ENCODE assay signal across 27 cellular contexts in genomic region chr13:60572855-60573254, GRCh38.
A peak's percentile ranks its signal among the peaks of the same experiment; 100 is the strongest.
DNase-seq lines count a peak whose midpoint lies in the region; ATAC-seq, FAIRE-seq and TF ChIP-seq lines count a peak whose summit lies in the region.
"Had no signal": no experiment of that assay in that cellular context is flagged by ENCODE, and none has a peak within 500 bp of the region (broad histone marks: within the 10 kb centered on the region; RNA-seq: fewer than 3 reads in every experiment).

No MANE protein-coding gene starts in this region.

- CTCF ChIA-PET in A549 (lab: Yijun Ruan, JAX) (no interaction called here), WTC11 (lab: Charles Lee) (interaction anchor here (1.5 to 2.0 kb wide), 2 partner anchors 12 to 45 kb away, joined by 5 to 11 read pairs; no protein-coding TSS in a partner anchor)

- no peaks in the 10 kb centered on the region for H3K27me3 Mint-ChIP-seq in WTC11 (ENCODE audit: low read depth)
- H3K27me3 Mint-ChIP-seq: activated CD8-positive, alpha-beta memory T cell treated with anti-CD3 and anti-CD28 coated beads, Interleukin-2, amount 10 ng/mL, durations not matched to agents 7 days and 5 days; effector memory CD8-positive, alpha-beta T cell had no signal

- no peak overlapping the region for H3K4ac ChIP-seq in mesenchymal stem cell (ENCODE audit: low read depth in 1 of 2, low read length in 2 of 2)

- H3K4me3 Mint-ChIP-seq in WTC11 = no peak overlapping the region; the same call in 1 of the 2 replicates
- H3K4me3 Mint-ChIP-seq: activated CD8-positive, alpha-beta memory T cell treated with anti-CD3 and anti-CD28 coated beads, Interleukin-2, amount 10 ng/mL, durations not matched to agents 7 days and 5 days; activated T-cell treated with anti-CD3 and anti-CD28 coated beads, Interleukin-2, amount 50 U/mL, for 72 hours; effector memory CD8-positive, alpha-beta T cell had no signal

- peaks cover 19% of the 10 kb centered on the region for H3K9me3 Mint-ChIP-seq in WTC11
- H3K9me3 Mint-ChIP-seq: effector memory CD8-positive, alpha-beta T cell had no signal

- no peak overlapping the region for H3K18ac ChIP-seq in mesenchymal stem cell (ENCODE audit: low read depth in 1 of 2, low read length in 2 of 2)

- no peak for TF ChIP-seq POLR2A in A549 (IDR thresholded peaks at IDR 0.05; ENCODE audit: low read length)

- no peak overlapping the region for H3K4me3 ChIP-seq in A549
- H3K4me3 ChIP-seq in HL-60 (replicated peaks; ENCODE audit: insufficient read depth, low read length) = no peak overlapping the region
- H3K4me3 ChIP-seq in mesenchymal stem cell (ENCODE audit: insufficient read depth in 1 of 2, low read depth in 1 of 2, low read length in 2 of 2) = no peak overlapping the region
- no peak overlapping the region for H3K4me3 ChIP-seq in brain microvascular endothelial cell (ENCODE audit: low read depth, low read length)
- no peak overlapping the region for H3K4me3 ChIP-seq in pancreas
- H3K4me3 ChIP-seq: adrenal gland; BLaER1 treated with 17β-estradiol and CSF1 and Interleukin-3, amounts not matched to agents 10 nM and 100 nM; colonic mucosa; testis; uterus had no signal

- no peak overlapping the region for H3K14ac ChIP-seq in mesenchymal stem cell (ENCODE audit: low read length in 2 of 2)

- no peak overlapping the region for H2BK120ac ChIP-seq in mesenchymal stem cell (ENCODE audit: low read depth, low read length)

- H3K79me1 ChIP-seq in mesenchymal stem cell (replicated peaks; ENCODE audit: low read length, poor library complexity, severe bottlenecking) = no peaks in the 10 kb centered on the region

- in situ Hi-C loops in brain microvascular endothelial cell (cut with HindIII; ENCODE audit: low pct_ligation_motif_present, low sequenced_read_pairs) = no loop called here

- H3K27me3 ChIP-seq in HL-60 (ENCODE audit: insufficient read depth, poor library complexity, severe bottlenecking) = no peaks in the 10 kb centered on the region
- peaks cover 0 to 17% of the 10 kb centered on the region in 2 experiments for H3K27me3 ChIP-seq in mesenchymal stem cell (ENCODE audit: control insufficient read depth in 1 of 2, insufficient read depth in 1 of 2, low read length in 2 of 2)
- no peaks in the 10 kb centered on the region for H3K27me3 ChIP-seq in brain microvascular endothelial cell (replicated peaks)
- no peaks in the 10 kb centered on the region for H3K27me3 ChIP-seq in pancreas
- H3K27me3 ChIP-seq: adrenal gland; BLaER1 treated with 17β-estradiol and CSF1 and Interleukin-3, amounts not matched to agents 10 nM and 100 nM; colonic mucosa; testis; uterus had no signal

- 87% methylated on average over 8 of the region's 8 CpGs for WGBS in A549 (ENCODE audit: missing lambda C conversion rate)
- WGBS in mesenchymal stem cell = 69% methylated on average over 7 of the region's 8 CpGs
- 93 to 95% methylated on average over 8 of the region's 8 CpGs for WGBS in pancreas, 2 donors

- ATAC-seq in A549 = no peak
- ATAC-seq in WTC11 = peak; percentile 65
- no peak for ATAC-seq in pancreas
- no peak for ATAC-seq in HG02938 (IDR thresholded peaks at IDR 0.05; ENCODE audit: unreplicated experiment)
- ATAC-seq in GM19324 (IDR thresholded peaks at IDR 0.05; ENCODE audit: low FRiP score, unreplicated experiment) = no peak
- ATAC-seq: activated CD8-positive, alpha-beta memory T cell treated with anti-CD3 and anti-CD28 coated beads, Interleukin-2, amount 10 ng/mL, durations not matched to agents 7 days and 5 days; activated T-cell treated with anti-CD3 and anti-CD28 coated beads, Interleukin-2, amount 50 U/mL, for 72 hours; effector memory CD8-positive, alpha-beta T cell had no signal

- TF ChIP-seq CTCF in A549 (IDR thresholded peaks at IDR 0.05) (no peak), HL-60 (IDR thresholded peaks at IDR 0.05; ENCODE audit: insufficient read depth, low read length) (no peak), WTC11 (IDR thresholded peaks at IDR 0.05) (no peak), brain microvascular endothelial cell (IDR thresholded peaks at IDR 0.05; ENCODE audit: low read depth, low read length, missing control alignments) (no peak), pancreas (IDR thresholded peaks at IDR 0.05) (no peak)

- H3K36me3 Mint-ChIP-seq in WTC11 = peaks cover 25% of the 10 kb centered on the region

- TF ChIP-seq RAD21 in A549 (conservative IDR thresholded peaks at IDR 0.05 in 1 of 2, IDR thresholded peaks at IDR 0.05 in 1 of 2) = no peak

- H2BK5ac ChIP-seq in mesenchymal stem cell (ENCODE audit: low read depth, low read length, poor library complexity, severe bottlenecking) = peak overlapping the region; percentile 22

- TF ChIP-seq EP300 in A549 (IDR thresholded peaks at IDR 0.05) = no peak

- H4K91ac ChIP-seq in mesenchymal stem cell (ENCODE audit: low read length) = no peak overlapping the region

- H3K4me1 ChIP-seq in A549 (peaks cover 13% of the 10 kb centered on the region; the same call in 2 of the 3 replicates), mesenchymal stem cell (ENCODE audit: control insufficient read depth, insufficient read depth, low read depth, low read length) (peaks cover 4% of the 10 kb centered on the region), pancreas (no peaks in the 10 kb centered on the region)
- H3K4me1 ChIP-seq: adrenal gland, colonic mucosa, testis, uterus had no signal

- intact Hi-C loops in pancreas (cut with DNase I) = no loop called here

- H2BK12ac ChIP-seq in mesenchymal stem cell (ENCODE audit: low read length in 2 of 2) = peak overlapping the region in 1 of 2 experiments; percentile 42

- no peak overlapping the region for H3K23ac ChIP-seq in mesenchymal stem cell (ENCODE audit: low read length in 2 of 2)

- H3K9ac ChIP-seq in mesenchymal stem cell (ENCODE audit: low read length) = no peak overlapping the region
- H3K9ac ChIP-seq: BLaER1 treated with 17β-estradiol and CSF1 and Interleukin-3, amounts not matched to agents 10 nM and 100 nM had no signal

- H3K36me3 ChIP-seq in mesenchymal stem cell (ENCODE audit: control insufficient read depth in 1 of 2, insufficient read depth in 2 of 2, low read depth in 1 of 2, low read length in 2 of 2) = peaks cover 4 to 6% of the 10 kb centered on the region in 2 experiments
- no peaks in the 10 kb centered on the region for H3K36me3 ChIP-seq in brain microvascular endothelial cell (replicated peaks)
- H3K36me3 ChIP-seq in pancreas = peaks cover 0 to 5% (median 5%) of the 10 kb centered on the region in 3 donors
- H3K36me3 ChIP-seq: adrenal gland, colonic mucosa, uterus, WERI-Rb-1 had no signal

- FAIRE-seq in A549 (lab: Jason Lieb, UNC) = no peak
- no peak for FAIRE-seq in pancreas (lab: Jason Lieb, UNC)
- FAIRE-seq: GM12892 had no signal

- H2AK5ac ChIP-seq in mesenchymal stem cell (ENCODE audit: low read length, severe bottlenecking) = peak overlapping the region; percentile 46

- H3K4me2 ChIP-seq in A549 (peak overlapping the region; percentile 27; the same call in 2 of the 3 replicates), mesenchymal stem cell (ENCODE audit: low read length, poor library complexity, severe bottlenecking) (no peak overlapping the region)

- H3K27ac Mint-ChIP-seq in WTC11 = peak overlapping the region; percentile 98
- H3K27ac Mint-ChIP-seq: activated CD8-positive, alpha-beta memory T cell treated with anti-CD3 and anti-CD28 coated beads, Interleukin-2, amount 10 ng/mL, durations not matched to agents 7 days and 5 days; activated T-cell treated with anti-CD3 and anti-CD28 coated beads, Interleukin-2, amount 50 U/mL, for 72 hours had no signal

- peaks cover 64% of the 10 kb centered on the region for H3K4me1 Mint-ChIP-seq in WTC11
- H3K4me1 Mint-ChIP-seq: activated CD8-positive, alpha-beta memory T cell treated with anti-CD3 and anti-CD28 coated beads, Interleukin-2, amount 10 ng/mL, durations not matched to agents 7 days and 5 days had no signal

- H2BK15ac ChIP-seq in mesenchymal stem cell (ENCODE audit: low read depth, poor library complexity, severe bottlenecking) = no peak overlapping the region

- H3K27ac ChIP-seq in A549 (peak overlapping the region in 1 of 2 experiments; percentile 60; a peak in 2 of 6 replicates), HL-60 (replicated peaks) (peak overlapping the region; percentile 48; the same call in 1 of the 2 replicates), mesenchymal stem cell (ENCODE audit: low read length, poor library complexity, severe bottlenecking) (peak overlapping the region; percentile 73), brain microvascular endothelial cell (no peak overlapping the region), pancreas (no peak overlapping the region)
- H3K27ac ChIP-seq: adrenal gland; BLaER1 treated with 17β-estradiol and CSF1 and Interleukin-3, amounts not matched to agents 10 nM and 100 nM; colonic mucosa; testis; uterus; WERI-Rb-1 had no signal

- H2AFZ ChIP-seq in mesenchymal stem cell (ENCODE audit: low read depth, low read length) = no peak overlapping the region

- POLR2A ChIA-PET in A549 (lab: Yijun Ruan, JAX) = no interaction called here
- POLR2A ChIA-PET in WTC11 (lab: Charles Lee) = interaction anchor here (1.2 kb wide), 1 partner anchor 12 kb away, joined by 4 read pairs; no protein-coding TSS in a partner anchor

- H3K9me3 ChIP-seq in A549 (no peaks in the 10 kb centered on the region), mesenchymal stem cell (ENCODE audit: control insufficient read depth, low read length) (no peaks in the 10 kb centered on the region), pancreas (peaks cover 0 to 2% (median 0%) of the 10 kb centered on the region in 4 donors)
- H3K9me3 ChIP-seq: adrenal gland, colonic mucosa, testis, uterus had no signal

- H4K8ac ChIP-seq in mesenchymal stem cell (ENCODE audit: low read length) = no peak overlapping the region

- no peak for DNase-seq in A549 (ENCODE audit: low read depth in 1 of 2, low spot score in 1 of 2)
- DNase-seq in HL-60 (ENCODE audit: low read depth in 1 of 2, low spot score in 1 of 2) = no peak
- DNase-seq in WTC11 (ENCODE audit: low spot score) = no peak
- DNase-seq in mesenchymal stem cell = peak; percentile 9
- DNase-seq in brain microvascular endothelial cell = no peak
- no peak for DNase-seq in pancreas
- DNase-seq: activated CD4-positive, alpha-beta T cell treated with anti-CD3 and anti-CD28 coated beads, Interleukin-2, amount 50 U/mL, for 1 hour; activated CD8-positive, alpha-beta memory T cell treated with anti-CD3 and anti-CD28 coated beads, Interleukin-2, amount 10 ng/mL, durations not matched to agents 7 days and 5 days; activated naive CD4-positive, alpha-beta T cell treated with Interleukin-2 at 50 U/mL for 16 hours; activated T-cell treated with anti-CD3 and anti-CD28 coated beads, Interleukin-2, amount 50 U/mL, for 72 hours; Calu3; colonic mucosa; effector memory CD8-positive, alpha-beta T cell; KG1; NCI-H1436; NCI-H82; nucleus accumbens; stimulated activated CD4-positive, alpha-beta T cell treated with anti-CD3 and anti-CD28 coated beads, Interleukin-12 subunit alpha, Interleukin-12 subunit beta, amount 100 ng/mL, for 4 hours; stimulated activated naive CD4-positive, alpha-beta T cell treated with Interleukin-2 at 50 U/mL for 16 hours; testis; uterus; WERI-Rb-1 had no signal

TF ChIP-seq in A549, 52 proteins besides CTCF, POLR2A, EP300 and RAD21 (continues in another document):
- TF ChIP-seq CEBPB (IDR thresholded peaks at IDR 0.05) = no peak
- no peak for TF ChIP-seq NR3C1 (IDR thresholded peaks at IDR 0.05)

Comparison
In these comparisons a context has a peak if more than half of its experiments do, and no peak if none do; other contexts are left out.
1. H3K27ac ChIP-seq: peak in HL-60 (single experiment) and mesenchymal stem cell (single experiment); none in brain microvascular endothelial cell (single experiment) and pancreas (0 of 4).